Comparison of ENCODE assay signal across 8 cellular contexts in genomic region chr19:1406818-1407661, GRCh38. TPM values are rescaled to one million over a fixed set of nuclear protein-coding genes. Genes with fewer than 3 reads are reported as not detected.
DNase-seq lines count a peak whose midpoint lies in the region; ATAC-seq and TF ChIP-seq lines count a peak whose summit lies in the region.

Gene DAZAP1, plus strand, starts transcription at chr19:1407586. Its CDS starts 188 bp downstream, at chr19:1407774.

- in situ Hi-C loops in transverse colon (cut with MboI; ENCODE audit: low pct_ligation_motif_present in 1 of 4, low pct_unique_long_range_greater_than_20kb in 1 of 4, low sequenced_read_pairs in 3 of 4): no loop called here

- peak within 1 kb of the TSS; percentile 90 for H3K18ac ChIP-seq in trophoblast cell (ENCODE audit: low read length)

- no peak for TF ChIP-seq EP300 in transverse colon (IDR thresholded peaks at IDR 0.05; ENCODE audit: low read depth)

- intact Hi-C loops in transverse colon (cut with DNase I; ENCODE audit: low total_unique reads): loop anchor here (10.0 kb wide), 1 partner anchor 122 kb away; the partner anchor contains the start of gene EFNA2

- peak within 1 kb of the TSS; percentile 96 for H2BK5ac ChIP-seq in trophoblast cell (ENCODE audit: low read depth, low read length, poor library complexity)

- H3K4me3 ChIP-seq in cardiac muscle cell (peak within 1 kb of the TSS; percentile 81), trophoblast cell (ENCODE audit: low read depth, low read length) (peak within 1 kb of the TSS; percentile 87), transverse colon (peak within 1 kb of the TSS; percentile 79 to 99 (median 96))

- WGBS in trophoblast cell (ENCODE audit: extremely low coverage, insufficient coverage, insufficient read length): no CpG with 5 or more reads among the region's 103 CpGs
- WGBS in transverse colon (ENCODE audit: low coverage in 1 of 2), 2 donors: 0% methylated on average over 38 of the region's 103 CpGs; no CpG with 5 or more reads in 1 of the 2 donors

- H3K4me1 Mint-ChIP-seq in activated naive CD8-positive, alpha-beta T cell treated with anti-CD3 and anti-CD28 coated beads, Interleukin-2, amount 50 U/mL, for 24 hours: peaks cover 48% of the 10 kb centered on the region

- peak within 1 kb of the TSS; percentile 90 for H2AFZ ChIP-seq in trophoblast cell (ENCODE audit: insufficient read depth, low read length, poor library complexity)

- H2AK5ac ChIP-seq in trophoblast cell (ENCODE audit: low read length): peak within 1 kb of the TSS; percentile 98

- no peaks in the 10 kb centered on the region for H3K9me3 Mint-ChIP-seq in activated naive CD8-positive, alpha-beta T cell treated with anti-CD3 and anti-CD28 coated beads, Interleukin-2, amount 50 U/mL, for 24 hours

- DNase-seq in NCI-H1417 (lab: John Stamatoyannopoulos, UW): peak; percentile 99 to 100 (median 99)
- peak; percentile 91 to 92 for DNase-seq in SW 1271 (lab: John Stamatoyannopoulos, UW)
- peak; percentile 100 for DNase-seq in activated naive CD8-positive, alpha-beta T cell treated with anti-CD3 and anti-CD28 coated beads, Interleukin-2, amount 50 U/mL, for 24 hours
- DNase-seq in cardiac muscle cell (ENCODE audit: low read depth in 1 of 2, low spot score in 1 of 2): peak; percentile 99
- DNase-seq in trophoblast cell: peak; percentile 99 to 100
- DNase-seq in transverse colon: peak; percentile 100

- TF ChIP-seq CTCF in GM12872 (IDR thresholded peaks at IDR 0.05; ENCODE audit: insufficient read depth, low read depth, low read length) (peak; percentile 53; the same call in 2 of the 3 replicates), cardiac muscle cell (IDR thresholded peaks at IDR 0.05; ENCODE audit: low read depth, low read length) (peak; percentile 38), transverse colon (IDR thresholded peaks at IDR 0.05) (peak; percentile 26 to 78 (median 44))

- H4K91ac ChIP-seq in trophoblast cell (ENCODE audit: low read depth, low read length): peak within 1 kb of the TSS; percentile 98

- TF ChIP-seq POLR2A in transverse colon (IDR thresholded peaks at IDR 0.05): peak; percentile 25

- peaks cover 5% of the 10 kb centered on the region for H3K27me3 Mint-ChIP-seq in activated naive CD8-positive, alpha-beta T cell treated with anti-CD3 and anti-CD28 coated beads, Interleukin-2, amount 50 U/mL, for 24 hours

- peaks cover 18% of the 10 kb centered on the region for H3K79me1 ChIP-seq in trophoblast cell (ENCODE audit: low read length)

- peaks cover 48% of the 10 kb centered on the region for H3K79me2 ChIP-seq in trophoblast cell (ENCODE audit: control insufficient read depth, insufficient read depth, low read length, poor library complexity)

- H3K4me3 Mint-ChIP-seq in activated naive CD8-positive, alpha-beta T cell treated with anti-CD3 and anti-CD28 coated beads, Interleukin-2, amount 50 U/mL, for 24 hours: peak within 1 kb of the TSS; percentile 90

- H3K14ac ChIP-seq in trophoblast cell (ENCODE audit: low read length): peak within 1 kb of the TSS; percentile 96

- H4K12ac ChIP-seq in trophoblast cell (ENCODE audit: low read depth, low read length): peak within 1 kb of the TSS; percentile 90

- peak within 1 kb of the TSS; percentile 94 for H3K4me2 ChIP-seq in trophoblast cell (ENCODE audit: low read length)

- H3K27me3 ChIP-seq in cardiac muscle cell (no peaks in the 10 kb centered on the region), trophoblast cell (ENCODE audit: insufficient read depth, low read length) (no peaks in the 10 kb centered on the region), transverse colon (peaks cover 20% of the 10 kb centered on the region)

- H2BK120ac ChIP-seq in trophoblast cell (ENCODE audit: insufficient read depth, low read length, poor library complexity): peak within 1 kb of the TSS; percentile 85

- no peaks in the 10 kb centered on the region for H3K9me3 ChIP-seq in cardiac muscle cell (ENCODE audit: low read depth)
- peaks cover 6% of the 10 kb centered on the region for H3K9me3 ChIP-seq in trophoblast cell (ENCODE audit: insufficient read depth, low read depth, low read length)
- no peaks in the 10 kb centered on the region for H3K9me3 ChIP-seq in transverse colon

- H4K8ac ChIP-seq in trophoblast cell (ENCODE audit: low read depth, low read length): peak within 1 kb of the TSS; percentile 94

- H3K27ac ChIP-seq in cardiac muscle cell (peak within 1 kb of the TSS; percentile 94), trophoblast cell (ENCODE audit: low read depth, low read length) (peak within 1 kb of the TSS; percentile 83), transverse colon (peak within 1 kb of the TSS; percentile 95 to 99 (median 97))

- H3K4me1 ChIP-seq in cardiac muscle cell (ENCODE audit: low read depth) (peaks cover 13% of the 10 kb centered on the region), trophoblast cell (ENCODE audit: control insufficient read depth in 1 of 2, insufficient read depth in 2 of 2, low read length in 2 of 2) (peaks cover 28 to 30% of the 10 kb centered on the region in 2 experiments), transverse colon (peaks cover 29 to 49% (median 41%) of the 10 kb centered on the region in 4 donors)

- H3K36me3 ChIP-seq in cardiac muscle cell (no peaks in the 10 kb centered on the region), trophoblast cell (ENCODE audit: control insufficient read depth in 1 of 2, insufficient read depth in 2 of 2, low read length in 2 of 2) (peaks cover 23% of the 10 kb centered on the region in 2 experiments), transverse colon (no peaks in the 10 kb centered on the region)

- H3K9ac ChIP-seq in trophoblast cell (ENCODE audit: low read length): peak within 1 kb of the TSS; percentile 95

- ATAC-seq in HG02759 (IDR thresholded peaks at IDR 0.05; ENCODE audit: unreplicated experiment): peak; percentile 84
- peak; percentile 85 for ATAC-seq in activated naive CD8-positive, alpha-beta T cell treated with anti-CD3 and anti-CD28 coated beads, Interleukin-2, amount 50 U/mL, for 24 hours

- no peak within 1 kb of the TSS for H2BK12ac ChIP-seq in trophoblast cell (ENCODE audit: low read length)

- H3K23ac ChIP-seq in trophoblast cell (ENCODE audit: low read length): no peak within 1 kb of the TSS

- H3K36me3 Mint-ChIP-seq in activated naive CD8-positive, alpha-beta T cell treated with anti-CD3 and anti-CD28 coated beads, Interleukin-2, amount 50 U/mL, for 24 hours (ENCODE audit: low read depth): peaks cover 25% of the 10 kb centered on the region

- H3K4ac ChIP-seq in trophoblast cell (ENCODE audit: low read depth, low read length): peak within 1 kb of the TSS; percentile 96

- H3K27ac Mint-ChIP-seq in activated naive CD8-positive, alpha-beta T cell treated with anti-CD3 and anti-CD28 coated beads, Interleukin-2, amount 50 U/mL, for 24 hours: peak within 1 kb of the TSS; percentile 59

RNA-seq across cellular contexts. Expression of gene DAZAP1, which starts in this region (rescaled TPM):
- total RNA-seq in cardiac muscle cell (103 and 112 TPM in 2 replicates), transverse colon (10 to 100 TPM; 36.3 to 77.2 (median 41.6) TPM)
- polyA plus RNA-seq in cardiac muscle cell: 41.8 and 43.0 TPM in 2 replicates
- polyA plus RNA-seq in trophoblast cell (2013): 126 and 130 TPM in 2 replicates

Comparison
In these comparisons a context has a peak if more than half of its experiments do, and no peak if none do; other contexts are left out.
1. Peak in every context shown above with its lines: DNase-seq, ATAC-seq, H3K4me3 ChIP-seq and H3K27ac ChIP-seq.